Comparison of ENCODE assay signal across 26 cellular contexts in genomic region chr16:22625948-22626347, GRCh38.
DNase-seq lines count a peak whose midpoint lies in the region; TF ChIP-seq lines count a peak whose summit lies in the region.
"Had no signal": no experiment of that assay in that cellular context is flagged by ENCODE, and none has a peak within 500 bp of the region (broad histone marks: within the 10 kb centered on the region; RNA-seq: fewer than 3 reads in every experiment).

No MANE protein-coding gene starts in this region.

- H3K27me3 Mint-ChIP-seq in osteocyte (ENCODE audit: unreplicated experiment) = peaks cover 2% of the 10 kb centered on the region
- H3K27me3 Mint-ChIP-seq in CD8-positive, alpha-beta memory T cell = peaks cover 0 to 11% of the 10 kb centered on the region in 2 donors

- H3K9ac ChIP-seq in mammary epithelial cell (ENCODE audit: insufficient read depth, low read length) = no peak overlapping the region
- H3K9ac ChIP-seq: SK-N-SH had no signal

- peaks cover 41% of the 10 kb centered on the region for H3K4me1 ChIP-seq in mammary epithelial cell (ENCODE audit: insufficient read depth, low read length)
- H3K4me1 ChIP-seq in breast epithelium = peaks cover 0 to 4% of the 10 kb centered on the region in 2 donors
- H3K4me1 ChIP-seq in CD8-positive, alpha-beta memory T cell (ENCODE audit: insufficient read depth, low read length) = no peaks in the 10 kb centered on the region

- dilution Hi-C loops in mammary epithelial cell (cut with HindIII; ENCODE audit: low sequenced_read_pairs) = no loop called here

- no TSS peak for BruUV-seq in mammary epithelial cell (replicated peaks; lab: Mats Ljungman, UMichigan)

- no peak for TF ChIP-seq POLR2A in breast epithelium (IDR thresholded peaks at IDR 0.05)

- 31% methylated on average over 3 of the region's 3 CpGs for WGBS in mammary epithelial cell (ENCODE audit: low coverage, missing lambda C conversion rate)

- peak; percentile 81 for DNase-seq in mammary epithelial cell
- no peak for DNase-seq in breast epithelium (ENCODE audit: low spot score in 2 of 2)
- peak; percentile 32 for DNase-seq in RWPE1 (ENCODE audit: low spot score)
- DNase-seq in epithelial cell of prostate (ENCODE audit: low read depth, low spot score) = peak; percentile 81
- peak; percentile 42 for DNase-seq in osteocyte (ENCODE audit: extremely low spot score, unreplicated experiment)
- DNase-seq in stimulated activated CD4-positive, alpha-beta T cell treated with anti-CD3 and anti-CD28 coated beads, Interleukin-1b, Interleukin-23, amount 100 ng/mL, for 48 hours = no peak
- DNase-seq in HPDE6-E6E7 (ENCODE audit: extremely low spot score) = no peak
- no peak for DNase-seq in CD8-positive, alpha-beta memory T cell
- DNase-seq: 8988T; AML-193; C1 segment of cervical spinal cord; Calu3; CD8-positive, alpha-beta T cell; DMS153; GF-D8; H7; KBM-7; NCI-H1092; NCI-H1436; NCI-H187 treated with DMSO at 0.1 percent for 48 hours; NCI-H2107; NCI-H446 treated with DMSO at 0.1 percent for 48 hours; NCI-H526 treated with DMSO at 0.1 percent for 48 hours; RPMI8226; SIG-M5; SK-N-SH had no signal

- H3K36me3 ChIP-seq in mammary epithelial cell (ENCODE audit: insufficient read depth, low read length) (no peaks in the 10 kb centered on the region), breast epithelium (no peaks in the 10 kb centered on the region)
- H3K36me3 ChIP-seq in CD8-positive, alpha-beta memory T cell (ENCODE audit: insufficient read depth, low read length) = no peaks in the 10 kb centered on the region

- no peaks in the 10 kb centered on the region for H4K20me1 ChIP-seq in mammary epithelial cell (ENCODE audit: insufficient read depth, low read length)

- H3K79me2 ChIP-seq in mammary epithelial cell (ENCODE audit: insufficient read depth, low read length) = no peaks in the 10 kb centered on the region

- no peak overlapping the region for H3K27ac Mint-ChIP-seq in osteocyte (ENCODE audit: unreplicated experiment)
- no peak overlapping the region for H3K27ac Mint-ChIP-seq in CD8-positive, alpha-beta memory T cell
- H3K27ac Mint-ChIP-seq: CD8-positive, alpha-beta T cell had no signal

- H3K27ac ChIP-seq in mammary epithelial cell (ENCODE audit: insufficient read depth, low read depth, low read length) (peak overlapping the region; percentile 23), breast epithelium (no peak overlapping the region), RWPE1 (no peak overlapping the region), epithelial cell of prostate (peak overlapping the region; percentile 53)
- H3K27ac ChIP-seq in CD8-positive, alpha-beta memory T cell (ENCODE audit: low read depth, low read length) = no peak overlapping the region

- no peak for TF ChIP-seq CTCF in mammary epithelial cell (conservative IDR thresholded peaks at IDR 0.05 in 1 of 2, IDR thresholded peaks at IDR 0.05 in 1 of 2; ENCODE audit: extremely low read depth in 1 of 2, insufficient read depth in 1 of 2, low read depth in 1 of 2, low read length in 2 of 2)
- TF ChIP-seq CTCF in breast epithelium (IDR thresholded peaks at IDR 0.05) = no peak
- TF ChIP-seq CTCF in RWPE1 (conservative IDR thresholded peaks at IDR 0.05; ENCODE audit: low read depth) = no peak
- no peak for TF ChIP-seq CTCF in osteocyte (IDR thresholded peaks at IDR 0.05)

- no peak overlapping the region for H2AFZ ChIP-seq in mammary epithelial cell (ENCODE audit: low read depth, low read length)

- intact Hi-C loops in mammary epithelial cell (cut with micrococcal nuclease) (no loop called here), breast epithelium (cut with DNase I; ENCODE audit: low total_unique reads) (no loop called here)

- CTCF ChIA-PET in mammary epithelial cell (lab: Charles Lee; ENCODE audit: low non-redundant PET) = no interaction called here
- CTCF ChIA-PET in RWPE1 (lab: Yijun Ruan, JAX) = no interaction called here
- CTCF ChIA-PET in CD8-positive, alpha-beta memory T cell (lab: Charles Lee) = interaction anchor here (1.5 kb wide), 1 partner anchor 9 kb away, joined by 3 read pairs; no protein-coding TSS in a partner anchor

- H3K4me2 ChIP-seq in mammary epithelial cell (ENCODE audit: insufficient read depth, low read depth, low read length) = no peak overlapping the region
- H3K4me2 ChIP-seq: SK-N-SH had no signal

- no peak overlapping the region for H3K4me3 Mint-ChIP-seq in osteocyte (ENCODE audit: unreplicated experiment)
- H3K4me3 Mint-ChIP-seq in CD8-positive, alpha-beta memory T cell = no peak overlapping the region
- H3K4me3 Mint-ChIP-seq: CD8-positive, alpha-beta T cell had no signal

- in situ Hi-C loops in mammary epithelial cell (cut with MboI; ENCODE audit: low sequenced_read_pairs in 2 of 2) = no loop called here

- H3K27me3 ChIP-seq in mammary epithelial cell (ENCODE audit: insufficient read depth, low read length) (no peaks in the 10 kb centered on the region), breast epithelium (no peaks in the 10 kb centered on the region)
- no peaks in the 10 kb centered on the region for H3K27me3 ChIP-seq in CD8-positive, alpha-beta memory T cell (ENCODE audit: insufficient read depth, low read length, poor library complexity, severe bottlenecking)

- no peaks in the 10 kb centered on the region for H3K36me3 Mint-ChIP-seq in osteocyte (ENCODE audit: unreplicated experiment)
- H3K36me3 Mint-ChIP-seq in CD8-positive, alpha-beta memory T cell = no peaks in the 10 kb centered on the region
- H3K36me3 Mint-ChIP-seq: CD8-positive, alpha-beta T cell had no signal

- H3K4me3 ChIP-seq in mammary epithelial cell (replicated peaks in 1 of 3; ENCODE audit: insufficient read depth in 1 of 3, low read depth in 2 of 3, low read length in 3 of 3) = no peak overlapping the region
- no peak overlapping the region for H3K4me3 ChIP-seq in breast epithelium
- no peak overlapping the region for H3K4me3 ChIP-seq in CD8-positive, alpha-beta memory T cell (ENCODE audit: low read length)

- H3K9me3 Mint-ChIP-seq in osteocyte (ENCODE audit: unreplicated experiment) = no peaks in the 10 kb centered on the region
- H3K9me3 Mint-ChIP-seq in CD8-positive, alpha-beta memory T cell = no peaks in the 10 kb centered on the region
- H3K9me3 Mint-ChIP-seq: CD8-positive, alpha-beta T cell had no signal

- H3K9me3 ChIP-seq in mammary epithelial cell (replicated peaks; ENCODE audit: insufficient read depth, low read length) (no peaks in the 10 kb centered on the region), breast epithelium (no peaks in the 10 kb centered on the region)
- H3K9me3 ChIP-seq in CD8-positive, alpha-beta memory T cell (ENCODE audit: low read length) = no peaks in the 10 kb centered on the region
- H3K9me3 ChIP-seq: SK-N-SH had no signal

- POLR2A ChIA-PET in RWPE1 (lab: Yijun Ruan, JAX; ENCODE audit: low non-redundant PET) = no interaction called here
- POLR2A ChIA-PET in CD8-positive, alpha-beta memory T cell (lab: Charles Lee) = no interaction called here

- no peaks in the 10 kb centered on the region for H3K4me1 Mint-ChIP-seq in osteocyte (ENCODE audit: unreplicated experiment)
- H3K4me1 Mint-ChIP-seq in CD8-positive, alpha-beta memory T cell = no peaks in the 10 kb centered on the region

Comparison
In these comparisons a context has a peak if more than half of its experiments do, and no peak if none do; other contexts are left out.
1. DNase-seq: peak in mammary epithelial cell (single experiment), RWPE1 (single experiment), epithelial cell of prostate (single experiment) and osteocyte (single experiment); none in breast epithelium (0 of 2), stimulated activated CD4-positive, alpha-beta T cell treated with anti-CD3 and anti-CD28 coated beads, Interleukin-1b, Interleukin-23, amount 100 ng/mL, for 48 hours (single experiment), HPDE6-E6E7 (single experiment) and CD8-positive, alpha-beta memory T cell (0 of 5).
2. H3K27ac ChIP-seq: peak in mammary epithelial cell (single experiment) and epithelial cell of prostate (single experiment); none in breast epithelium (0 of 2), RWPE1 (single experiment) and CD8-positive, alpha-beta memory T cell (single experiment).